1 cellular context compared by ENCODE assay signal in genomic region chr7:145183069-145183468, GRCh38.
TF ChIP-seq lines count a peak whose summit lies in the region.

No MANE protein-coding gene starts in this region.

TF ChIP-seq in K562, 482 proteins besides CTCF, POLR2A, EP300 and RAD21 (continued from another document):
- TF ChIP-seq TFE3 (CRISPR knock-in tag; IDR thresholded peaks at IDR 0.05) (peak; percentile 94), TAF1 (IDR thresholded peaks at IDR 0.05; ENCODE audit: control insufficient read depth, extremely low read depth, insufficient read depth, low read length, severe bottlenecking) (no peak), PKNOX1 (IDR thresholded peaks at IDR 0.05) (no peak)
